11 cellular contexts compared by ENCODE assay signal in genomic region chr7:2405201-2405600, GRCh38. TPM values are rescaled to one million over a fixed set of nuclear protein-coding genes. Genes with fewer than 3 reads are reported as not detected.
DNase-seq lines count a peak whose midpoint lies in the region; ATAC-seq and TF ChIP-seq lines count a peak whose summit lies in the region.
"Had no signal": no experiment of that assay in that cellular context is flagged by ENCODE, and none has a peak within 500 bp of the region (broad histone marks: within the 10 kb centered on the region; RNA-seq: fewer than 3 reads in every experiment).

No MANE protein-coding gene starts in this region.

- no peaks in the 10 kb centered on the region for H3K27me3 Mint-ChIP-seq in activated T-helper 2 cell treated with anti-CD3 and anti-CD28 coated beads, Interferon-gamma antibody, Interleukin-2, Interleukin-4, amounts not matched to agents 10 μg/mL and 5 μg/mL and 100 μg/mL, durations not matched to agents 14 hours and 24 hours and 36 hours (ENCODE audit: low read depth)

- H3K4me3 ChIP-seq in BLaER1, result peak overlapping the region; percentile 86
- H3K4me3 ChIP-seq in GM12864 (ENCODE audit: low read depth, low read length), result peak overlapping the region; percentile 78
- peak overlapping the region; percentile 11 to 57 for H3K4me3 ChIP-seq in mucosa of rectum (ENCODE audit: low read length in 2 of 2)
- no peak overlapping the region for H3K4me3 ChIP-seq in H7 (ENCODE audit: insufficient read depth, low read depth, low read length)

- no peaks in the 10 kb centered on the region for H3K9me3 ChIP-seq in BLaER1
- H3K9me3 ChIP-seq in mucosa of rectum (ENCODE audit: control insufficient read depth in 2 of 2, low read length in 2 of 2), result no peaks in the 10 kb centered on the region

- H3K27me3 ChIP-seq in BLaER1 (no peaks in the 10 kb centered on the region; the same call in 1 of the 2 replicates), mucosa of rectum (ENCODE audit: control insufficient read depth in 2 of 2, insufficient read depth in 2 of 2, low read length in 2 of 2) (no peaks in the 10 kb centered on the region), H7 (ENCODE audit: control insufficient read depth, insufficient read depth, low read length) (no peaks in the 10 kb centered on the region)

- peak overlapping the region; percentile 98 for H3K4me2 ChIP-seq in BLaER1

- H3K36me3 ChIP-seq in BLaER1, result no peaks in the 10 kb centered on the region
- no peaks in the 10 kb centered on the region for H3K36me3 ChIP-seq in mucosa of rectum (ENCODE audit: control insufficient read depth in 2 of 2, insufficient read depth in 2 of 2, low read length in 2 of 2)
- H3K36me3 ChIP-seq in H7 (replicated peaks; ENCODE audit: control insufficient read depth, insufficient read depth, low read length), result no peaks in the 10 kb centered on the region

- no peak for TF ChIP-seq CTCF in GM12864 (IDR thresholded peaks at IDR 0.05; ENCODE audit: low read depth, low read length, missing control alignments)

- H3K27ac ChIP-seq in BLaER1 (peak overlapping the region; percentile 53; the same call in 1 of the 2 replicates), mucosa of rectum (ENCODE audit: low read depth in 2 of 2, low read length in 2 of 2) (peak overlapping the region; percentile 13 to 78)

- H3K4me1 ChIP-seq in BLaER1, result peaks cover 87% of the 10 kb centered on the region
- H3K4me1 ChIP-seq in mucosa of rectum (ENCODE audit: control insufficient read depth in 2 of 2, insufficient read depth in 2 of 2, low read length in 2 of 2), result peaks cover 11 to 21% of the 10 kb centered on the region in 2 donors

- H3K9ac ChIP-seq in BLaER1 (peak overlapping the region; percentile 89), mucosa of rectum (ENCODE audit: low read depth in 1 of 2, low read length in 2 of 2) (no peak overlapping the region)

- peak overlapping the region; percentile 79 for H3K4me3 Mint-ChIP-seq in activated T-helper 2 cell treated with anti-CD3 and anti-CD28 coated beads, Interferon-gamma antibody, Interleukin-2, Interleukin-4, amounts not matched to agents 10 μg/mL and 5 μg/mL and 100 μg/mL, durations not matched to agents 14 hours and 24 hours and 36 hours (ENCODE audit: low read depth)

- intact Hi-C loops in activated T-helper 2 cell treated with anti-CD3 and anti-CD28 coated beads, Interferon-gamma antibody, Interleukin-2, Interleukin-4, amounts not matched to agents 10 μg/mL and 5 μg/mL and 100 μg/mL, durations not matched to agents 14 hours and 24 hours and 36 hours (cut with micrococcal nuclease), result loop anchor here (5.0 to 10.0 kb wide), 3 partner anchors 47 to 830 kb away; partner anchors contain the start of gene PSMG3

- no peaks in the 10 kb centered on the region for H3K9me3 Mint-ChIP-seq in activated T-helper 2 cell treated with anti-CD3 and anti-CD28 coated beads, Interferon-gamma antibody, Interleukin-2, Interleukin-4, amounts not matched to agents 10 μg/mL and 5 μg/mL and 100 μg/mL, durations not matched to agents 14 hours and 24 hours and 36 hours

- H4K20me1 ChIP-seq in BLaER1, result peaks cover 43% of the 10 kb centered on the region

- peaks cover 58% of the 10 kb centered on the region for H3K4me1 Mint-ChIP-seq in activated T-helper 2 cell treated with anti-CD3 and anti-CD28 coated beads, Interferon-gamma antibody, Interleukin-2, Interleukin-4, amounts not matched to agents 10 μg/mL and 5 μg/mL and 100 μg/mL, durations not matched to agents 14 hours and 24 hours and 36 hours (ENCODE audit: low read depth)

- H3K36me3 Mint-ChIP-seq in activated T-helper 2 cell treated with anti-CD3 and anti-CD28 coated beads, Interferon-gamma antibody, Interleukin-2, Interleukin-4, amounts not matched to agents 10 μg/mL and 5 μg/mL and 100 μg/mL, durations not matched to agents 14 hours and 24 hours and 36 hours (ENCODE audit: low read depth), result peaks cover 24% of the 10 kb centered on the region

- peak overlapping the region; percentile 94 for H3K27ac Mint-ChIP-seq in activated T-helper 2 cell treated with anti-CD3 and anti-CD28 coated beads, Interferon-gamma antibody, Interleukin-2, Interleukin-4, amounts not matched to agents 10 μg/mL and 5 μg/mL and 100 μg/mL, durations not matched to agents 14 hours and 24 hours and 36 hours

- DNase-seq in GM12864 (ENCODE audit: low read depth) (no peak), H7 (no peak), NCI-H2029 (lab: John Stamatoyannopoulos, UW) (no peak), HuH-7 (ENCODE audit: low spot score) (no peak)
- no peak for DNase-seq in activated T-helper 2 cell treated with anti-CD3 and anti-CD28 coated beads, Interferon-gamma antibody, Interleukin-2, Interleukin-4, amounts not matched to agents 10 μg/mL and 5 μg/mL and 100 μg/mL, durations not matched to agents 14 hours and 24 hours and 36 hours (ENCODE audit: low spot score)
- DNase-seq: left cardiac atrium, NCI-H524 treated with DMSO at 0.1 percent for 48 hours, right cardiac atrium had no signal

- ATAC-seq in HG03039 (IDR thresholded peaks at IDR 0.05; ENCODE audit: unreplicated experiment), result no peak
- ATAC-seq: left cardiac atrium, right cardiac atrium had no signal

RNA-seq across cellular contexts. Expression of gene CHST12, which starts 1.8 kb away (rescaled TPM):
- total RNA-seq in activated T-helper 2 cell treated with anti-CD3 and anti-CD28 coated beads, Interferon-gamma antibody, Interleukin-2, Interleukin-4, amounts not matched to agents 10 μg/mL and 5 μg/mL and 100 μg/mL, durations not matched to agents 14 hours and 24 hours and 36 hours, result 9.8 and 11.8 TPM in 2 replicates
- 10.3 and 11.4 TPM in 2 replicates for total RNA-seq in H7 (2014; rRNA removed; shearing (Covaris generic))

RNA-seq across cellular contexts. Expression of gene EIF3B, which starts 50.6 kb away (rescaled TPM):
- 242 and 245 TPM in 2 replicates for total RNA-seq in activated T-helper 2 cell treated with anti-CD3 and anti-CD28 coated beads, Interferon-gamma antibody, Interleukin-2, Interleukin-4, amounts not matched to agents 10 μg/mL and 5 μg/mL and 100 μg/mL, durations not matched to agents 14 hours and 24 hours and 36 hours
- total RNA-seq in H7 (2014; rRNA removed; shearing (Covaris generic)), result 314 and 319 TPM in 2 replicates
